3 cellular contexts compared by ENCODE assay signal in genomic region chr3:23135026-23135785, GRCh38.
"Had no signal": no experiment of that assay in that cellular context is flagged by ENCODE, and none has a peak within 500 bp of the region (broad histone marks: within the 10 kb centered on the region; RNA-seq: fewer than 3 reads in every experiment).

No MANE protein-coding gene starts in this region.

- DNase-seq: GDM1, GF-D8 had no signal

- H3K4me3 ChIP-seq: GM12878 had no signal

- ATAC-seq: GM12878 had no signal
